Comparison of ENCODE assay signal across 8 cellular contexts in genomic region chr12:12612403-12612802, GRCh38. TPM values are rescaled to one million over a fixed set of nuclear protein-coding genes. Genes with fewer than 3 reads are reported as not detected.
A peak's percentile ranks its signal among the peaks of the same experiment; 100 is the strongest.
DNase-seq lines count a peak whose midpoint lies in the region; ATAC-seq and TF ChIP-seq lines count a peak whose summit lies in the region.

No MANE protein-coding gene starts in this region.

- H3K4me3 Mint-ChIP-seq in activated CD4-positive, alpha-beta memory T cell treated with anti-CD3 and anti-CD28 coated beads, Interleukin-2, amount 10 ng/mL, durations not matched to agents 7 days and 5 days, result peak overlapping the region; percentile 89
- peak overlapping the region; percentile 89 for H3K4me3 Mint-ChIP-seq in neural crest cell

- no peaks in the 10 kb centered on the region for H3K27me3 Mint-ChIP-seq in activated CD4-positive, alpha-beta memory T cell treated with anti-CD3 and anti-CD28 coated beads, Interleukin-2, amount 10 ng/mL, durations not matched to agents 7 days and 5 days
- H3K27me3 Mint-ChIP-seq in neural crest cell (ENCODE audit: low read depth), result no peaks in the 10 kb centered on the region

- peaks cover 64% of the 10 kb centered on the region for H3K4me1 Mint-ChIP-seq in activated CD4-positive, alpha-beta memory T cell treated with anti-CD3 and anti-CD28 coated beads, Interleukin-2, amount 10 ng/mL, durations not matched to agents 7 days and 5 days
- H3K4me1 Mint-ChIP-seq in neural crest cell, result peaks cover 38% of the 10 kb centered on the region

- POLR2A ChIA-PET in activated CD4-positive, alpha-beta memory T cell treated with anti-CD3 and anti-CD28 coated beads, Interleukin-2, amount 10 ng/mL, durations not matched to agents 7 days and 5 days (lab: Charles Lee), result interaction anchor here (1.0 to 3.3 kb wide), 17 partner anchors 10 to 255 kb away, joined by 3 to 32 read pairs (median 7); partner anchors contain the start of genes BORCS5, DUSP16 and GPR19

- no peaks in the 10 kb centered on the region for H3K9me3 Mint-ChIP-seq in activated CD4-positive, alpha-beta memory T cell treated with anti-CD3 and anti-CD28 coated beads, Interleukin-2, amount 10 ng/mL, durations not matched to agents 7 days and 5 days
- no peaks in the 10 kb centered on the region for H3K9me3 Mint-ChIP-seq in neural crest cell

- CTCF ChIA-PET in activated CD4-positive, alpha-beta memory T cell treated with anti-CD3 and anti-CD28 coated beads, Interleukin-2, amount 10 ng/mL, durations not matched to agents 7 days and 5 days (lab: Charles Lee), result interaction anchor here (0.8 to 2.9 kb wide), 4 partner anchors 34 to 124 kb away, joined by 3 to 11 read pairs (median 4); partner anchors contain the start of gene DUSP16

- DNase-seq in Right ventricle myocardium inferior (ENCODE audit: missing footprints) (no peak), cardiac septum (ENCODE audit: low spot score) (no peak), NCI-H146 treated with DMSO at 0.1 percent for 48 hours (lab: John Stamatoyannopoulos, UW; ENCODE audit: unreplicated experiment) (peak; percentile 65), foreskin fibroblast (peak in 1 of 2 donors; percentile 61), neural crest cell (ENCODE audit: low read depth, low spot score) (peak; percentile 10)
- DNase-seq in activated CD4-positive, alpha-beta memory T cell treated with anti-CD3 and anti-CD28 coated beads, Interleukin-2, amount 10 ng/mL, durations not matched to agents 7 days and 5 days, result peak; percentile 27
- DNase-seq in activated effector memory CD4-positive, alpha-beta T cell treated with Interleukin-2 at 50 U/mL for 16 hours, result no peak

- intact Hi-C loops in Right ventricle myocardium inferior (cut with DNase I), result loop anchor here (5.0 kb wide), 1 partner anchor 105 kb away; the partner anchor contains the start of gene CDKN1B
- intact Hi-C loops in cardiac septum (cut with DNase I), result loop anchor here (5.0 kb wide), 2 partner anchors 85 to 105 kb away; partner anchors contain the start of genes CDKN1B and GPR19

- H3K36me3 Mint-ChIP-seq in activated CD4-positive, alpha-beta memory T cell treated with anti-CD3 and anti-CD28 coated beads, Interleukin-2, amount 10 ng/mL, durations not matched to agents 7 days and 5 days (ENCODE audit: low read depth), result peaks cover 33% of the 10 kb centered on the region
- peaks cover 9% of the 10 kb centered on the region for H3K36me3 Mint-ChIP-seq in neural crest cell (ENCODE audit: low read depth)

- no peak for TF ChIP-seq CTCF in foreskin fibroblast (IDR thresholded peaks at IDR 0.05; ENCODE audit: low read depth, low read length)
- no peak for TF ChIP-seq CTCF in neural crest cell (conservative IDR thresholded peaks at IDR 0.05)

- H3K27ac Mint-ChIP-seq in activated CD4-positive, alpha-beta memory T cell treated with anti-CD3 and anti-CD28 coated beads, Interleukin-2, amount 10 ng/mL, durations not matched to agents 7 days and 5 days, result peak overlapping the region; percentile 95
- peak overlapping the region; percentile 52 for H3K27ac Mint-ChIP-seq in neural crest cell (ENCODE audit: unreplicated experiment)

- ATAC-seq in Right ventricle myocardium inferior (peak; percentile 21), GM21529 (IDR thresholded peaks at IDR 0.05; ENCODE audit: unreplicated experiment) (no peak)

- H3K4me3 ChIP-seq in foreskin fibroblast (ENCODE audit: low read depth in 1 of 2, low read length in 2 of 2), result peak overlapping the region; percentile 79 to 84

RNA-seq across cellular contexts. Expression of gene CREBL2, which starts 0.7 kb away (rescaled TPM):
- 15.9 TPM for total RNA-seq in Right ventricle myocardium inferior
- total RNA-seq in cardiac septum, result 20.0 TPM
- total RNA-seq in activated CD4-positive, alpha-beta memory T cell treated with anti-CD3 and anti-CD28 coated beads, Interleukin-2, amount 10 ng/mL, durations not matched to agents 7 days and 5 days, result 10 to 100 TPM; 24.2 to 26.1 TPM
- 11.4 and 13.2 TPM in 2 replicates for total RNA-seq in neural crest cell

RNA-seq across cellular contexts. Expression of gene DUSP16, which starts 49.7 kb away (rescaled TPM):
- total RNA-seq in Right ventricle myocardium inferior (11.6 TPM), cardiac septum (24.5 TPM), neural crest cell (30.8 and 32.0 TPM in 2 replicates)
- 10 to 100 TPM; 77.3 to 85.2 TPM for total RNA-seq in activated CD4-positive, alpha-beta memory T cell treated with anti-CD3 and anti-CD28 coated beads, Interleukin-2, amount 10 ng/mL, durations not matched to agents 7 days and 5 days

Comparison
In these comparisons a context has a peak if more than half of its experiments do, and no peak if none do; other contexts are left out.
1. DNase-seq: peak in NCI-H146 treated with DMSO at 0.1 percent for 48 hours (single experiment), activated CD4-positive, alpha-beta memory T cell treated with anti-CD3 and anti-CD28 coated beads, Interleukin-2, amount 10 ng/mL, durations not matched to agents 7 days and 5 days (single experiment) and neural crest cell (single experiment); none in Right ventricle myocardium inferior (single experiment), cardiac septum (single experiment) and activated effector memory CD4-positive, alpha-beta T cell treated with Interleukin-2 at 50 U/mL for 16 hours (single experiment).